ENCODE assay signal across 1 cellular context in genomic region chr12:52215587-52216031, GRCh38.
A peak's percentile ranks its signal among the peaks of the same experiment; 100 is the strongest.
TF ChIP-seq lines count a peak whose summit lies in the region.

No MANE protein-coding gene starts in this region.

TF ChIP-seq in H1, 55 proteins besides CTCF, POLR2A, EP300 and RAD21 (continued from another document):
- peak; percentile 86 for TF ChIP-seq BACH1 (IDR thresholded peaks at IDR 0.05; ENCODE audit: low read length)
- no peak for TF ChIP-seq CTBP2 (IDR thresholded peaks at IDR 0.05; ENCODE audit: borderline replicate concordance, insufficient read depth, insufficient read length, low read length)
- TF ChIP-seq CREB1 (IDR thresholded peaks at IDR 0.05) = no peak
- no peak for TF ChIP-seq USF2 (IDR thresholded peaks at IDR 0.05; ENCODE audit: low read length)
- no peak for TF ChIP-seq SP1 (IDR thresholded peaks at IDR 0.05; ENCODE audit: low read depth, low read length)
- TF ChIP-seq KDM1A (IDR thresholded peaks at IDR 0.05; ENCODE audit: borderline replicate concordance, low read length) = no peak
- TF ChIP-seq SRF (IDR thresholded peaks at IDR 0.05; ENCODE audit: low read depth, low read length) = no peak
- no peak for TF ChIP-seq TBP (IDR thresholded peaks at IDR 0.05; ENCODE audit: low read depth, low read length)
- no peak for TF ChIP-seq HDAC6 (IDR thresholded peaks at IDR 0.05; ENCODE audit: low read depth, low read length)
